ENCODE assay signal across 25 cellular contexts in genomic region chr12:5713599-5714001, GRCh38.
DNase-seq lines count a peak whose midpoint lies in the region; ATAC-seq and TF ChIP-seq lines count a peak whose summit lies in the region.
"Had no signal": no experiment of that assay in that cellular context is flagged by ENCODE, and none has a peak within 500 bp of the region (broad histone marks: within the 10 kb centered on the region; RNA-seq: fewer than 3 reads in every experiment).

No MANE protein-coding gene starts in this region.

- no peak overlapping the region for H3K4me3 Mint-ChIP-seq in nephron progenitor cell
- H3K4me3 Mint-ChIP-seq: CD4-positive, alpha-beta memory T cell had no signal

- no peak overlapping the region for H3K27ac Mint-ChIP-seq in nephron progenitor cell
- H3K27ac Mint-ChIP-seq: CD4-positive, alpha-beta memory T cell had no signal

- no peak overlapping the region for H3K4me3 ChIP-seq in heart left ventricle
- no peak overlapping the region for H3K4me3 ChIP-seq in subcutaneous abdominal adipose tissue (ENCODE audit: low read depth in 1 of 5, low read length in 5 of 5)
- H3K4me3 ChIP-seq: BLaER1 treated with 17β-estradiol and CSF1 and Interleukin-3, amounts not matched to agents 10 nM and 100 nM; GM23248; SK-N-MC had no signal

- TF ChIP-seq POLR2A in heart left ventricle (IDR thresholded peaks at IDR 0.05) = no peak

- no peaks in the 10 kb centered on the region for H3K36me3 Mint-ChIP-seq in nephron progenitor cell (ENCODE audit: low read depth)
- H3K36me3 Mint-ChIP-seq: CD4-positive, alpha-beta memory T cell had no signal

- H3K4me1 ChIP-seq in heart left ventricle (peaks cover 0 to 20% (median 3%) of the 10 kb centered on the region in 12 donors), subcutaneous abdominal adipose tissue (ENCODE audit: control insufficient read depth in 5 of 5, insufficient read depth in 5 of 5, low read length in 5 of 5) (peaks cover 0 to 5% (median 0%) of the 10 kb centered on the region in 5 donors)
- H3K4me1 ChIP-seq: BLaER1 treated with 17β-estradiol and CSF1 and Interleukin-3, amounts not matched to agents 10 nM and 100 nM had no signal

- TF ChIP-seq CTCF in heart left ventricle (IDR thresholded peaks at IDR 0.05) (no peak), nephron progenitor cell (IDR thresholded peaks at IDR 0.05) (no peak)

- H3K9me3 ChIP-seq in heart left ventricle (no peaks in the 10 kb centered on the region), subcutaneous abdominal adipose tissue (ENCODE audit: control insufficient read depth in 5 of 5, low read length in 5 of 5) (no peaks in the 10 kb centered on the region)
- H3K9me3 ChIP-seq: BLaER1 treated with 17β-estradiol and CSF1 and Interleukin-3, amounts not matched to agents 10 nM and 100 nM had no signal

- intact Hi-C loops in heart left ventricle (cut with DNase I) = no loop called here

- H3K9me3 Mint-ChIP-seq in nephron progenitor cell = no peaks in the 10 kb centered on the region
- H3K9me3 Mint-ChIP-seq: CD4-positive, alpha-beta memory T cell had no signal

- H3K36me3 ChIP-seq in heart left ventricle = no peaks in the 10 kb centered on the region
- peaks cover 0 to 2% (median 0%) of the 10 kb centered on the region in 5 donors for H3K36me3 ChIP-seq in subcutaneous abdominal adipose tissue (ENCODE audit: control insufficient read depth in 5 of 5, insufficient read depth in 5 of 5, low read length in 5 of 5)
- H3K36me3 ChIP-seq: BLaER1 treated with 17β-estradiol and CSF1 and Interleukin-3, amounts not matched to agents 10 nM and 100 nM had no signal

- peaks cover 16% of the 10 kb centered on the region for H3K27me3 Mint-ChIP-seq in nephron progenitor cell (ENCODE audit: low read depth, poor library complexity)

- DNase-seq in ecto neural progenitor cell (ENCODE audit: low spot score) = peak; percentile 30
- peak in 1 of 5 donors; percentile 34 for DNase-seq in heart left ventricle
- peak; percentile 37 for DNase-seq in islet precursor cell
- no peak for DNase-seq in substantia nigra (lab: John Stamatoyannopoulos, UW)
- no peak for DNase-seq in activated effector memory CD4-positive, alpha-beta T cell treated with anti-CD3 and anti-CD28 coated beads, Interleukin-2, amount 50 U/mL, for 16 hours
- no peak for DNase-seq in iPS-NIHi7 (ENCODE audit: extremely low spot score)
- no peak for DNase-seq in nephron progenitor cell
- DNase-seq: CD4-positive, alpha-beta memory T cell; COR-L47; GM23248; H7; KBM-7; MV-4-11; NCI-H1105 treated with DMSO at 0.1 percent for 48 hours; NCI-H146; NCI-H1930; NCI-H2107; NCI-H446; NCI-H526; NCI-H82; RPMI8226; SHP77 treated with DMSO at 0.1 percent for 48 hours had no signal

- H3K27ac ChIP-seq in heart left ventricle = peak overlapping the region in 1 of 12 donors; percentile 17
- H3K27ac ChIP-seq in subcutaneous abdominal adipose tissue (ENCODE audit: low read depth, low read length) = peak overlapping the region; percentile 12
- no peak overlapping the region for H3K27ac ChIP-seq in substantia nigra (ENCODE audit: low read depth, low read length, poor library complexity, severe bottlenecking)
- H3K27ac ChIP-seq: BLaER1 treated with 17β-estradiol and CSF1 and Interleukin-3, amounts not matched to agents 10 nM and 100 nM; GM23248; SK-N-MC had no signal

- ATAC-seq in heart left ventricle = peak in 3 of 4 donors; percentile 23 to 57 (median 49)

- H3K9ac ChIP-seq in subcutaneous abdominal adipose tissue (ENCODE audit: low read length in 5 of 5) = no peak overlapping the region
- H3K9ac ChIP-seq: BLaER1 treated with 17β-estradiol and CSF1 and Interleukin-3, amounts not matched to agents 10 nM and 100 nM; GM23248 had no signal

- H3K27me3 ChIP-seq in heart left ventricle = no peaks in the 10 kb centered on the region
- peaks cover 0 to 5% (median 2%) of the 10 kb centered on the region in 5 donors for H3K27me3 ChIP-seq in subcutaneous abdominal adipose tissue (ENCODE audit: control insufficient read depth in 5 of 5, insufficient read depth in 4 of 5, low read length in 5 of 5)
- H3K27me3 ChIP-seq: BLaER1 treated with 17β-estradiol and CSF1 and Interleukin-3, amounts not matched to agents 10 nM and 100 nM had no signal

- H3K4me1 Mint-ChIP-seq in nephron progenitor cell = no peaks in the 10 kb centered on the region

- WGBS in heart left ventricle, 4 donors = 65 to 81% (median 69%) methylated on average over 3 of the region's 3 CpGs

Comparison
In these comparisons a context has a peak if more than half of its experiments do, and no peak if none do; other contexts are left out.
1. DNase-seq: peak in ecto neural progenitor cell (single experiment) and islet precursor cell (single experiment); none in substantia nigra (0 of 49), activated effector memory CD4-positive, alpha-beta T cell treated with anti-CD3 and anti-CD28 coated beads, Interleukin-2, amount 50 U/mL, for 16 hours (single experiment), iPS-NIHi7 (single experiment) and nephron progenitor cell (single experiment).